8 cellular contexts compared by ENCODE assay signal in genomic region chr5:140565024-140565779, GRCh38. TPM values are rescaled to one million over a fixed set of nuclear protein-coding genes. Genes with fewer than 3 reads are reported as not detected.
DNase-seq lines count a peak whose midpoint lies in the region; ATAC-seq, FAIRE-seq and TF ChIP-seq lines count a peak whose summit lies in the region.

No MANE protein-coding gene starts in this region.

- in situ Hi-C loops in GM13977 (cut with MboI; ENCODE audit: low pct_unique_long_range_greater_than_20kb, low sequenced_read_pairs, unreplicated experiment): no loop called here

- DNase-seq in GM12864 (ENCODE audit: low read depth): no peak
- DNase-seq in bronchial epithelial cell (ENCODE audit: low read depth): peak; percentile 50
- DNase-seq in AG20443 (ENCODE audit: low spot score): no peak
- DNase-seq in GM13977 (ENCODE audit: low spot score): no peak
- no peak for DNase-seq in COLO668 (lab: John Stamatoyannopoulos, UW; ENCODE audit: unreplicated experiment)

- H3K9me3 ChIP-seq in HUES6 (ENCODE audit: control insufficient read depth, insufficient read depth, low read depth, low read length) (no peaks in the 10 kb centered on the region), mucosa of stomach (ENCODE audit: control insufficient read depth, low read length) (no peaks in the 10 kb centered on the region)

- peaks cover 13% of the 10 kb centered on the region for H3K4me1 ChIP-seq in HUES6 (ENCODE audit: control insufficient read depth, insufficient read depth, low read length)
- H3K4me1 ChIP-seq in mucosa of stomach (ENCODE audit: control insufficient read depth, insufficient read depth, low read length): peaks cover 21% of the 10 kb centered on the region

- H3K9ac ChIP-seq in HUES6 (ENCODE audit: low read length): peak overlapping the region; percentile 87
- peak overlapping the region; percentile 69 for H3K9ac ChIP-seq in mucosa of stomach (ENCODE audit: low read length)

- TF ChIP-seq CTCF in GM12864 (IDR thresholded peaks at IDR 0.05; ENCODE audit: low read depth, low read length, missing control alignments): no peak
- TF ChIP-seq CTCF in bronchial epithelial cell (IDR thresholded peaks at IDR 0.05; ENCODE audit: insufficient read depth, low read length, severe bottlenecking): no peak
- no peak for TF ChIP-seq CTCF in GM13977 (IDR thresholded peaks at IDR 0.05; ENCODE audit: extremely low read depth, insufficient read depth, missing control alignments)

- H3K4me3 ChIP-seq in GM12864 (ENCODE audit: low read depth, low read length) (peak overlapping the region; percentile 80), HUES6 (ENCODE audit: low read depth, low read length) (peak overlapping the region; percentile 90), bronchial epithelial cell (ENCODE audit: low read depth, low read length) (peak overlapping the region; percentile 69), mucosa of stomach (ENCODE audit: low read length) (peak overlapping the region; percentile 28)

- no peak for FAIRE-seq in bronchial epithelial cell (lab: Jason Lieb, UNC)

- H3K36me3 ChIP-seq in HUES6 (ENCODE audit: control insufficient read depth, insufficient read depth, low read length) (peaks cover 46% of the 10 kb centered on the region), bronchial epithelial cell (ENCODE audit: control insufficient read depth, insufficient read depth, low read length) (peaks cover 19% of the 10 kb centered on the region), mucosa of stomach (ENCODE audit: control insufficient read depth, insufficient read depth, low read length) (no peaks in the 10 kb centered on the region)

- H3K27me3 ChIP-seq in HUES6 (ENCODE audit: control insufficient read depth, insufficient read depth, low read length): no peaks in the 10 kb centered on the region
- no peaks in the 10 kb centered on the region for H3K27me3 ChIP-seq in bronchial epithelial cell (ENCODE audit: control insufficient read depth, insufficient read depth, low read length)
- no peaks in the 10 kb centered on the region for H3K27me3 ChIP-seq in mucosa of stomach (ENCODE audit: control insufficient read depth, insufficient read depth, low read length)

- H3K27ac ChIP-seq in HUES6 (ENCODE audit: low read depth, low read length): no peak overlapping the region

- ATAC-seq in HG03439 (IDR thresholded peaks at IDR 0.05; ENCODE audit: unreplicated experiment): no peak

RNA-seq across cellular contexts. Expression of gene SLC35A4, which starts 0.6 kb away (rescaled TPM):
- total RNA-seq in bronchial epithelial cell: 13.2 and 21.4 TPM in 2 replicates

RNA-seq across cellular contexts. Expression of gene APBB3, which starts 0.8 kb away (rescaled TPM):
- total RNA-seq in bronchial epithelial cell: 6.3 and 8.1 TPM in 2 replicates

RNA-seq across cellular contexts. Expression of gene SRA1, which starts 7.9 kb away (rescaled TPM):
- total RNA-seq in bronchial epithelial cell: 39.8 and 48.5 TPM in 2 replicates

RNA-seq across cellular contexts. Expression of gene EIF4EBP3, which starts 17.7 kb away (rescaled TPM):
- total RNA-seq in bronchial epithelial cell: 2.6 and 3.2 TPM in 2 replicates

Comparison
In these comparisons a context has a peak if more than half of its experiments do, and no peak if none do; other contexts are left out.
1. H3K4me3 ChIP-seq: peak in every context shown above with its lines; median percentile 90 in HUES6; 80 in GM12864; 69 in bronchial epithelial cell; 28 in mucosa of stomach.